In the genomic region with DNA sequence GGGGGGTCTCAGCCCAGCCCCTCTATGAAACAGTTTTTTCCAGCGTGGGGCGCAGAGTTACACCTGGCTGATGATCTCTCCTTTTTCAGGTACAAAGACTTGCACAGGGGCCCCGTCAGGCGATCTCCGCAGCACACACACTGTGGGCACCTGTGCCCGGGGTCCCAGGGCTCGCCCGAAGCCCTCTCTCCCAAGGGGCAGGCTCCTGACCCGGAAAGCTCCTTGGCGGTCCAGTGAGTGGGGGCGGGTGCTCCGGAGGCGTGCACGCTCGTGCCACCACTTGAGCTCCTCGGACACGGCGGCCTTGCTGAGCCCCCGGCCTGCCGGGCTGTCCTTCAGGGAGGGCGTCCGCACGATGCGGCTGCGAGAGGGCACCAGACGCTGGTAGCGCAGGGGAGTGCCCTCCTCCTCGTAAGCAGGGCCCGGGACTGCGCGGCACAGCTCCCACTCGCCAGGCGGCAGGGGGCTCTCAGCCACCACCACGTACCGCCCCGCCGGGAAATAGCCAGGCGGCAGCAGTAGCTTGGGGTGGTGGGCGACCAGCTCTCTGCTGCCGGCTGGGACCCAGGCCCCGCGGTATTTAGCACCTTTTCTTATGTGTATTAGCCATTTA, we compare ENCODE assay signal across 12 cellular contexts. TPM values are rescaled to one million over a fixed set of nuclear protein-coding genes. Genes with fewer than 3 reads are reported as not detected.
A peak's percentile ranks its signal among the peaks of the same experiment; 100 is the strongest.
DNase-seq lines count a peak whose midpoint lies in the region; ATAC-seq and TF ChIP-seq lines count a peak whose summit lies in the region.
"Not testable (repeated sequence)": the region's sequence is repeated elsewhere in the genome, so short reads cannot be mapped to it uniquely, and the experiment has no call there.
"Had no signal": no experiment of that assay in that cellular context is flagged by ENCODE, and none has a peak within 500 bp of the region (broad histone marks: within the 10 kb centered on the region; RNA-seq: fewer than 3 reads in every experiment).

No MANE protein-coding gene starts in this region.

- not testable (repeated sequence) for H4K20me1 ChIP-seq in SK-N-SH (ENCODE audit: insufficient read depth)

- not testable (repeated sequence) for H3K27me3 ChIP-seq in SK-N-SH (ENCODE audit: insufficient read depth)

- peak overlapping the region; percentile 44; the same call in 1 of the 2 replicates for H3K4me2 ChIP-seq in SK-N-SH

- H3K79me2 ChIP-seq in SK-N-SH (ENCODE audit: insufficient read depth), result not testable (repeated sequence)

- TF ChIP-seq EP300 in SK-N-SH (IDR thresholded peaks at IDR 0.05; ENCODE audit: borderline replicate concordance in 1 of 2, low read depth in 1 of 2, low read length in 1 of 2), result not testable (repeated sequence)

- ATAC-seq in esophagus mucosa, result peak; percentile 44
- ATAC-seq in mucosa of descending colon, result peak; percentile 19

- POLR2A ChIA-PET in SK-N-SH (lab: Yijun Ruan, JAX), result not testable (repeated sequence)

- not testable (repeated sequence) for H3K9me3 ChIP-seq in SK-N-SH; iPS-18c (ENCODE audit: control insufficient read depth, insufficient read depth, low read length); mucosa of descending colon

- H3K9ac ChIP-seq in SK-N-SH, result not testable (repeated sequence)

- H3K36me3 ChIP-seq in SK-N-SH (replicated peaks in 1 of 2; ENCODE audit: control insufficient read depth in 1 of 2, insufficient read depth in 2 of 2, low read length in 1 of 2); mucosa of descending colon (ENCODE audit: low read depth): not testable (repeated sequence)

- H2AFZ ChIP-seq in SK-N-SH (ENCODE audit: low read depth), result 0 out of 2 replicates have a peak overlapping the region, but pooled peaks have one; percentile 22

- WGBS in SK-N-SH (ENCODE audit: low lambda C conversion rate), result 0% methylated on average over 4 of the region's 42 CpGs

- H3F3A ChIP-seq in SK-N-SH (replicated peaks; ENCODE audit: insufficient read depth), result not testable (repeated sequence)

- H3K4me1 Mint-ChIP-seq in brain, result not testable (repeated sequence)

- TF ChIP-seq CTCF in GM13977 (IDR thresholded peaks at IDR 0.05; ENCODE audit: extremely low read depth, insufficient read depth, missing control alignments), result peak; percentile 3
- not testable (repeated sequence) for TF ChIP-seq CTCF in SK-N-SH (IDR thresholded peaks at IDR 0.05); brain (conservative IDR thresholded peaks at IDR 0.05); mucosa of descending colon (IDR thresholded peaks at IDR 0.05)

- not testable (repeated sequence) for TF ChIP-seq RAD21 in SK-N-SH (IDR thresholded peaks at IDR 0.05; ENCODE audit: low read length)

- peak overlapping the region in 4 of 5 experiments; percentile 18 to 71 (median 30) for H3K4me3 Mint-ChIP-seq in brain

- intact Hi-C loops in mucosa of descending colon (cut with DNase I, micrococcal nuclease), result not testable (repeated sequence)

- H3K27me3 Mint-ChIP-seq in brain, result not testable (repeated sequence)

- in situ Hi-C loops in GM13977 (cut with MboI; ENCODE audit: low pct_unique_long_range_greater_than_20kb, low sequenced_read_pairs, unreplicated experiment), result not testable (repeated sequence)

- not testable (repeated sequence) for H3K36me3 Mint-ChIP-seq in brain

- DNase-seq in GM13977 (ENCODE audit: low spot score); SK-N-SH; mucosa of descending colon; skeletal muscle cell (ENCODE audit: low read depth): not testable (repeated sequence)

- H3K4me1 ChIP-seq in SK-N-SH (ENCODE audit: control insufficient read depth in 1 of 2, insufficient read depth in 2 of 2, low read depth in 1 of 2, low read length in 1 of 2); mucosa of descending colon (ENCODE audit: low read depth): not testable (repeated sequence)

- H3K27ac Mint-ChIP-seq in brain, result not testable (repeated sequence)

- H3K27ac ChIP-seq in SK-N-SH (ENCODE audit: low read depth in 2 of 2, low read length in 1 of 2), result not testable (repeated sequence)

- not testable (repeated sequence) for H3K9me3 Mint-ChIP-seq in brain

- H3K9me2 ChIP-seq in SK-N-SH, result not testable (repeated sequence)

- CTCF ChIA-PET in SK-N-SH (lab: Yijun Ruan, JAX), result not testable (repeated sequence)

- peak overlapping the region in 1 of 2 experiments; percentile 28; a peak in 1 of 4 replicates for H3K4me3 ChIP-seq in SK-N-SH (ENCODE audit: low read depth in 2 of 2, low read length in 1 of 2)
- peak overlapping the region; percentile 24; the same call in 1 of the 2 replicates for H3K4me3 ChIP-seq in iPS-18c (ENCODE audit: insufficient read depth, low read depth, low read length)
- not testable (repeated sequence) for H3K4me3 ChIP-seq in mucosa of descending colon
- H3K4me3 ChIP-seq in skeletal muscle cell (ENCODE audit: low read depth, low read length), result peak overlapping the region; percentile 28

RNA-seq across cellular contexts. Expression of a gene that starts 52.5 kb away (rescaled TPM):
- polyA plus RNA-seq in SK-N-SH (2012; rRNA removed) (not detected in 2 replicates), brain (ENCODE audit: insufficient read depth, low read depth, low replicate concordance) (not detected)
- polyA plus RNA-seq in SK-N-SH (2012; cell fraction: cytosol; rRNA removed), result not detected in 2 replicates
- not detected in 2 replicates for polyA plus RNA-seq in SK-N-SH (2012; cell fraction: nucleus; rRNA removed)
- total RNA-seq in esophagus mucosa (1.1 TPM), mucosa of descending colon (under 1 TPM in 2 of 3 donors, not detected in 1; 0.36 to 0.41 TPM)
- total RNA-seq: cardiac septum, G401, PC-9, renal cortical epithelial cell, SJCRH30 had no signal
